In genomic region chr11:66843776-66844495, GRCh38 we compare ENCODE assay signal across 1 cellular context.
TF ChIP-seq lines count a peak whose summit lies in the region.

No MANE protein-coding gene starts in this region.

TF ChIP-seq in GM23338, 12 proteins besides CTCF, POLR2A, EP300 and RAD21 (continued from another document):
- TF ChIP-seq JUNB (IDR thresholded peaks at IDR 0.05; ENCODE audit: unreplicated experiment) = no peak
- TF ChIP-seq ZNF114 (CRISPR knock-in tag; IDR thresholded peaks at IDR 0.05) = no peak
- TF ChIP-seq REST (IDR thresholded peaks at IDR 0.05; ENCODE audit: unreplicated experiment) = no peak
